18 cellular contexts compared by ENCODE assay signal in genomic region chr17:61253293-61253801, GRCh38.
DNase-seq lines count a peak whose midpoint lies in the region; ATAC-seq, FAIRE-seq and TF ChIP-seq lines count a peak whose summit lies in the region.
"Had no signal": no experiment of that assay in that cellular context is flagged by ENCODE, and none has a peak within 500 bp of the region (broad histone marks: within the 10 kb centered on the region; RNA-seq: fewer than 3 reads in every experiment).

No MANE protein-coding gene starts in this region.

- no peak for FAIRE-seq in HepG2 (lab: Jason Lieb, UNC)

- peaks cover 23% of the 10 kb centered on the region for H3K4me1 Mint-ChIP-seq in neural progenitor cell
- H3K4me1 Mint-ChIP-seq in activated T-helper 1 cell treated with anti-CD3 and anti-CD28 coated beads, Interleukin-12 subunit alpha, Interleukin-12 subunit beta, Interleukin-2, Interleukin-4 antibody, amounts not matched to agents 30 ng/mL and 10 ng/mL and 1 ng/mL, durations not matched to agents 14 hours and 24 hours and 36 hours (ENCODE audit: low read depth): peaks cover 22% of the 10 kb centered on the region

- no peak for ATAC-seq in HepG2
- no peak for ATAC-seq in left cardiac atrium
- ATAC-seq: CD8-positive, alpha-beta T cell had no signal

- TF ChIP-seq EP300 in HepG2 (IDR thresholded peaks at IDR 0.05; ENCODE audit: low read depth in 2 of 2, low read length in 2 of 2) (no peak), HepG2 (CRISPR knock-in tag; IDR thresholded peaks at IDR 0.05; ENCODE audit: borderline replicate concordance) (no peak)

- no peak for DNase-seq in HepG2 (ENCODE audit: low spot score)
- peak; percentile 62 for DNase-seq in left cardiac atrium
- DNase-seq in neural progenitor cell (ENCODE audit: low spot score): no peak
- no peak for DNase-seq in vagina (ENCODE audit: extremely low spot score in 2 of 2)
- no peak for DNase-seq in activated T-helper 1 cell treated with anti-CD3 and anti-CD28 coated beads, Interleukin-12 subunit alpha, Interleukin-12 subunit beta, Interleukin-2, Interleukin-4 antibody, amounts not matched to agents 30 ng/mL and 10 ng/mL and 1 ng/mL, durations not matched to agents 14 hours and 24 hours and 36 hours (ENCODE audit: low spot score)
- no peak for DNase-seq in HT-29 (ENCODE audit: low spot score)
- DNase-seq in NCI-H2227 (lab: John Stamatoyannopoulos, UW; ENCODE audit: unreplicated experiment): no peak
- DNase-seq: ACHN; activated naive CD4-positive, alpha-beta T cell treated with anti-CD3 and anti-CD28 coated beads for 36 hours; CD8-positive, alpha-beta T cell; effector CD4-positive, alpha-beta T cell; NCI-H1092; NCI-H2171; stimulated activated CD4-positive, alpha-beta T cell treated with anti-CD3 and anti-CD28 coated beads, Interleukin-4, amount 100 ng/mL, for 1 hour; stimulated activated CD8-positive, alpha-beta memory T cell treated with anti-CD3 and anti-CD28 coated beads, Interleukin-4, amount 100 ng/mL, for 48 hours; T-helper 2 cell had no signal

- H3F3A ChIP-seq in neural progenitor cell (ENCODE audit: low read depth): peaks cover 16% of the 10 kb centered on the region

- CTCF ChIA-PET in HepG2 (lab: Yijun Ruan, JAX; ENCODE audit: low intra/inter-chr PET ratio, low total read pairs): no interaction called here

- no peak for TF ChIP-seq CTCF in liver (IDR thresholded peaks at IDR 0.05; ENCODE audit: low read depth, low read length, missing input control)
- no peak for TF ChIP-seq CTCF in HepG2 (CRISPR knock-in tag; IDR thresholded peaks at IDR 0.05)
- TF ChIP-seq CTCF in neural progenitor cell (IDR thresholded peaks at IDR 0.05): no peak
- TF ChIP-seq CTCF in vagina (IDR thresholded peaks at IDR 0.05): no peak

- intact Hi-C loops in HepG2 (cut with micrococcal nuclease; ENCODE audit: unreplicated experiment) (no loop called here), left cardiac atrium (cut with DNase I) (no loop called here), vagina (cut with DNase I) (loop anchor here (5.0 kb wide), 1 partner anchor 144 kb away; the partner anchor contains the start of gene TBX2)
- intact Hi-C loops in activated T-helper 1 cell treated with anti-CD3 and anti-CD28 coated beads, Interleukin-12 subunit alpha, Interleukin-12 subunit beta, Interleukin-2, Interleukin-4 antibody, amounts not matched to agents 30 ng/mL and 10 ng/mL and 1 ng/mL, durations not matched to agents 14 hours and 24 hours and 36 hours (cut with micrococcal nuclease): no loop called here

- no peaks in the 10 kb centered on the region for H3K9me3 Mint-ChIP-seq in neural progenitor cell
- no peaks in the 10 kb centered on the region for H3K9me3 Mint-ChIP-seq in activated T-helper 1 cell treated with anti-CD3 and anti-CD28 coated beads, Interleukin-12 subunit alpha, Interleukin-12 subunit beta, Interleukin-2, Interleukin-4 antibody, amounts not matched to agents 30 ng/mL and 10 ng/mL and 1 ng/mL, durations not matched to agents 14 hours and 24 hours and 36 hours
- H3K9me3 Mint-ChIP-seq: activated naive CD4-positive, alpha-beta T cell treated with anti-CD3 and anti-CD28 coated beads for 36 hours; CD8-positive, alpha-beta T cell had no signal

- H2AFZ ChIP-seq in HepG2 (ENCODE audit: low read length) (no peak overlapping the region), neural progenitor cell (replicated peaks) (no peak overlapping the region)

- TF ChIP-seq POLR2A in HepG2 (IDR thresholded peaks at IDR 0.05; ENCODE audit: insufficient read depth in 1 of 2, low read depth in 2 of 2, low read length in 2 of 2) (no peak), vagina (IDR thresholded peaks at IDR 0.05) (no peak)

- H3K4me1 ChIP-seq in liver (ENCODE audit: control insufficient read depth in 4 of 4, insufficient read depth in 4 of 4, low read length in 3 of 4): peaks cover 0 to 2% (median under 1%) of the 10 kb centered on the region in 4 donors
- peaks cover 15% of the 10 kb centered on the region for H3K4me1 ChIP-seq in HepG2 (ENCODE audit: insufficient read depth, low read length)
- peaks cover 10% of the 10 kb centered on the region for H3K4me1 ChIP-seq in neural progenitor cell
- peaks cover 23% of the 10 kb centered on the region for H3K4me1 ChIP-seq in vagina

- in situ Hi-C loops in HepG2 (cut with HindIII; ENCODE audit: extremely low pct_ligation_motif_present, low pct_unique_long_range_greater_than_20kb): no loop called here

- H3K27ac Mint-ChIP-seq in neural progenitor cell: peak overlapping the region; percentile 23
- H3K27ac Mint-ChIP-seq in activated T-helper 1 cell treated with anti-CD3 and anti-CD28 coated beads, Interleukin-12 subunit alpha, Interleukin-12 subunit beta, Interleukin-2, Interleukin-4 antibody, amounts not matched to agents 30 ng/mL and 10 ng/mL and 1 ng/mL, durations not matched to agents 14 hours and 24 hours and 36 hours: no peak overlapping the region
- H3K27ac Mint-ChIP-seq: activated naive CD4-positive, alpha-beta T cell treated with anti-CD3 and anti-CD28 coated beads for 36 hours; CD8-positive, alpha-beta T cell had no signal

- no peak overlapping the region for H3K4me3 Mint-ChIP-seq in neural progenitor cell
- H3K4me3 Mint-ChIP-seq in activated T-helper 1 cell treated with anti-CD3 and anti-CD28 coated beads, Interleukin-12 subunit alpha, Interleukin-12 subunit beta, Interleukin-2, Interleukin-4 antibody, amounts not matched to agents 30 ng/mL and 10 ng/mL and 1 ng/mL, durations not matched to agents 14 hours and 24 hours and 36 hours: no peak overlapping the region
- H3K4me3 Mint-ChIP-seq: activated naive CD4-positive, alpha-beta T cell treated with anti-CD3 and anti-CD28 coated beads for 36 hours; CD8-positive, alpha-beta T cell had no signal

- H4K20me1 ChIP-seq in HepG2 (ENCODE audit: insufficient read depth, low read length) (no peaks in the 10 kb centered on the region), neural progenitor cell (ENCODE audit: low read depth) (no peaks in the 10 kb centered on the region)

- POLR2A ChIA-PET in HepG2 (lab: Yijun Ruan, JAX): no interaction called here

- no peaks in the 10 kb centered on the region for H3K36me3 Mint-ChIP-seq in neural progenitor cell
- no peaks in the 10 kb centered on the region for H3K36me3 Mint-ChIP-seq in activated T-helper 1 cell treated with anti-CD3 and anti-CD28 coated beads, Interleukin-12 subunit alpha, Interleukin-12 subunit beta, Interleukin-2, Interleukin-4 antibody, amounts not matched to agents 30 ng/mL and 10 ng/mL and 1 ng/mL, durations not matched to agents 14 hours and 24 hours and 36 hours (ENCODE audit: low read depth)
- H3K36me3 Mint-ChIP-seq: CD8-positive, alpha-beta T cell had no signal

- TF ChIP-seq RAD21 in liver (IDR thresholded peaks at IDR 0.05): no peak
- TF ChIP-seq RAD21 in HepG2 (CRISPR knock-in tag; IDR thresholded peaks at IDR 0.05): no peak

- no peaks in the 10 kb centered on the region for H3K27me3 Mint-ChIP-seq in neural progenitor cell (ENCODE audit: insufficient read depth, low read depth)
- H3K27me3 Mint-ChIP-seq in activated T-helper 1 cell treated with anti-CD3 and anti-CD28 coated beads, Interleukin-12 subunit alpha, Interleukin-12 subunit beta, Interleukin-2, Interleukin-4 antibody, amounts not matched to agents 30 ng/mL and 10 ng/mL and 1 ng/mL, durations not matched to agents 14 hours and 24 hours and 36 hours (ENCODE audit: insufficient read depth): no peaks in the 10 kb centered on the region

- BruUV-seq in HepG2 (replicated peaks; lab: Mats Ljungman, UMichigan): no TSS peak

- H3K4me3 ChIP-seq in liver (ENCODE audit: low read depth in 1 of 3, low read length in 3 of 3): no peak overlapping the region
- H3K4me3 ChIP-seq in HepG2 (replicated peaks in 1 of 3; ENCODE audit: insufficient read depth in 1 of 3, low read depth in 2 of 3, low read length in 3 of 3): no peak overlapping the region
- H3K4me3 ChIP-seq in neural progenitor cell: no peak overlapping the region
- no peak overlapping the region for H3K4me3 ChIP-seq in vagina

- peak overlapping the region in 1 of 2 donors; percentile 9 for H3K27ac ChIP-seq in liver (ENCODE audit: low read depth in 1 of 2, low read length in 2 of 2)
- no peak overlapping the region for H3K27ac ChIP-seq in HepG2 (ENCODE audit: extremely low read length, insufficient read depth, low read length)
- H3K27ac ChIP-seq in neural progenitor cell: peak overlapping the region; percentile 83
- peak overlapping the region; percentile 42 for H3K27ac ChIP-seq in vagina
- H3K27ac ChIP-seq: RWPE1 had no signal

- H3K4me2 ChIP-seq in HepG2 (ENCODE audit: low read depth, low read length): no peak overlapping the region
- H3K4me2 ChIP-seq in neural progenitor cell: peak overlapping the region; percentile 58

- H3K9ac ChIP-seq in liver (ENCODE audit: low read depth in 1 of 2, low read length in 2 of 2): no peak overlapping the region
- H3K9ac ChIP-seq in HepG2 (ENCODE audit: insufficient read depth, low read depth, low read length): no peak overlapping the region
- H3K9ac ChIP-seq in neural progenitor cell: no peak overlapping the region

- H3K79me2 ChIP-seq in HepG2 (ENCODE audit: insufficient read depth, low read length) (no peaks in the 10 kb centered on the region), neural progenitor cell (ENCODE audit: low read depth) (no peaks in the 10 kb centered on the region)

- no peaks in the 10 kb centered on the region for H3K27me3 ChIP-seq in liver (ENCODE audit: control insufficient read depth in 4 of 4, insufficient read depth in 4 of 4, low read length in 3 of 4)
- no peaks in the 10 kb centered on the region; a peak in 1 of 5 replicates for H3K27me3 ChIP-seq in HepG2 (ENCODE audit: control insufficient read depth in 1 of 2, insufficient read depth in 2 of 2, low read length in 2 of 2)
- H3K27me3 ChIP-seq in neural progenitor cell: no peaks in the 10 kb centered on the region
- H3K27me3 ChIP-seq in vagina: no peaks in the 10 kb centered on the region

- no peaks in the 10 kb centered on the region for H3K9me3 ChIP-seq in liver (ENCODE audit: control insufficient read depth in 4 of 4, low read length in 3 of 4)
- H3K9me3 ChIP-seq in HepG2 (ENCODE audit: low read length): no peaks in the 10 kb centered on the region
- H3K9me3 ChIP-seq in neural progenitor cell (ENCODE audit: low read depth): no peaks in the 10 kb centered on the region
- no peaks in the 10 kb centered on the region for H3K9me3 ChIP-seq in vagina

- 87% methylated on average over 5 of the region's 5 CpGs for WGBS in liver
- WGBS in HepG2 (ENCODE audit: low lambda C conversion rate): 82% methylated on average over 5 of the region's 5 CpGs

- H3K36me3 ChIP-seq in liver (ENCODE audit: control insufficient read depth in 4 of 4, insufficient read depth in 3 of 4, low read depth in 1 of 4, low read length in 3 of 4): no peaks in the 10 kb centered on the region
- no peaks in the 10 kb centered on the region; a peak in 1 of 5 replicates for H3K36me3 ChIP-seq in HepG2 (replicated peaks in 1 of 2; ENCODE audit: control insufficient read depth in 1 of 2, insufficient read depth in 2 of 2, low read length in 2 of 2)
- no peaks in the 10 kb centered on the region for H3K36me3 ChIP-seq in neural progenitor cell
- no peaks in the 10 kb centered on the region for H3K36me3 ChIP-seq in vagina

TF ChIP-seq in liver, 16 proteins besides CTCF, POLR2A, EP300 and RAD21 (continues in another document):
- TF ChIP-seq TAF1 (conservative IDR thresholded peaks at IDR 0.05) (no peak), YY1 (IDR thresholded peaks at IDR 0.05) (no peak), FOXA2 (IDR thresholded peaks at IDR 0.05) (no peak)

TF ChIP-seq in HepG2, 621 proteins besides CTCF, POLR2A, EP300 and RAD21 (continues in another document):
- TF ChIP-seq SMARCC2 (IDR thresholded peaks at IDR 0.05): no peak
- TF ChIP-seq ATF1 (CRISPR knock-in tag; IDR thresholded peaks at IDR 0.05): no peak
